ENCODE assay signal across 17 cellular contexts in genomic region chr5:154784856-154785255, GRCh38. TPM values are rescaled to one million over a fixed set of nuclear protein-coding genes. Genes with fewer than 3 reads are reported as not detected.
A peak's percentile ranks its signal among the peaks of the same experiment; 100 is the strongest.
DNase-seq lines count a peak whose midpoint lies in the region; ATAC-seq, FAIRE-seq and TF ChIP-seq lines count a peak whose summit lies in the region.
"Had no signal": no experiment of that assay in that cellular context is flagged by ENCODE, and none has a peak within 500 bp of the region (broad histone marks: within the 10 kb centered on the region; RNA-seq: fewer than 3 reads in every experiment).

No MANE protein-coding gene starts in this region.

- no peaks in the 10 kb centered on the region for H3K27me3 Mint-ChIP-seq in activated CD4-positive, alpha-beta T cell treated with anti-CD3 and anti-CD28 coated beads, Interleukin-2, amount 10 ng/mL, durations not matched to agents 24 days and 14 days

- no peaks in the 10 kb centered on the region for H3K9me3 ChIP-seq in K562 (replicated peaks; ENCODE audit: control insufficient read depth, insufficient read depth, low read depth, low read length)
- H3K9me3 ChIP-seq in neutrophil: no peaks in the 10 kb centered on the region
- H3K9me3 ChIP-seq in vagina: no peaks in the 10 kb centered on the region
- H3K9me3 ChIP-seq: SJSA1, thyroid gland had no signal

- H3K4me3 ChIP-seq in K562: no peak overlapping the region
- no peak overlapping the region for H3K4me3 ChIP-seq in neutrophil (ENCODE audit: low read depth in 1 of 2, low read length in 1 of 2)
- no peak overlapping the region for H3K4me3 ChIP-seq in brain microvascular endothelial cell (ENCODE audit: low read depth, low read length)
- H3K4me3 ChIP-seq in vagina: no peak overlapping the region
- H3K4me3 ChIP-seq: SJSA1, skin epidermis, thyroid gland had no signal

- no peak for TF ChIP-seq RAD21 in K562 (CRISPR knock-in tag; conservative IDR thresholded peaks at IDR 0.05 in 1 of 2, IDR thresholded peaks at IDR 0.05 in 1 of 2)

- H3K4me1 Mint-ChIP-seq in activated CD4-positive, alpha-beta T cell treated with anti-CD3 and anti-CD28 coated beads, Interleukin-2, amount 10 ng/mL, durations not matched to agents 24 days and 14 days: peaks cover 43% of the 10 kb centered on the region

- H3K4me2 ChIP-seq in K562 (ENCODE audit: insufficient read depth, low read length): no peak overlapping the region; the same call in 1 of the 2 replicates

- H2AFZ ChIP-seq in K562 (ENCODE audit: low read depth, low read length): no peak overlapping the region

- H3K4me1 ChIP-seq in K562 (replicated peaks in 1 of 2; ENCODE audit: control insufficient read depth in 2 of 2, insufficient read depth in 2 of 2, low read length in 2 of 2): peaks cover 35 to 64% of the 10 kb centered on the region in 2 experiments
- H3K4me1 ChIP-seq in neutrophil (ENCODE audit: control insufficient read depth in 1 of 2, insufficient read depth in 1 of 2, low read depth in 1 of 2, low read length in 1 of 2): peaks cover 19 to 21% of the 10 kb centered on the region in 2 experiments
- peaks cover 89% of the 10 kb centered on the region for H3K4me1 ChIP-seq in vagina
- H3K4me1 ChIP-seq: SJSA1 had no signal

- peak overlapping the region; percentile 64 for H3K27ac Mint-ChIP-seq in activated CD4-positive, alpha-beta T cell treated with anti-CD3 and anti-CD28 coated beads, Interleukin-2, amount 10 ng/mL, durations not matched to agents 24 days and 14 days

- H3K9me1 ChIP-seq in K562 (ENCODE audit: control insufficient read depth, insufficient read depth, low read length): peaks cover 9% of the 10 kb centered on the region

- FAIRE-seq in K562 (lab: Jason Lieb, UNC): no peak
- FAIRE-seq: A204.1 had no signal

- 82% methylated on average over 2 of the region's 2 CpGs for WGBS in K562 (ENCODE audit: insufficient coverage, low coverage, missing lambda C conversion rate)

- TF ChIP-seq CTCF in K562 (IDR thresholded peaks at IDR 0.05 in 2 of 3, conservative IDR thresholded peaks at IDR 0.05 in 1 of 3; ENCODE audit: insufficient read depth in 2 of 3, low read depth in 1 of 3, low read length in 3 of 3) (no peak), neutrophil (IDR thresholded peaks at IDR 0.05) (no peak), brain microvascular endothelial cell (IDR thresholded peaks at IDR 0.05; ENCODE audit: low read depth, low read length, missing control alignments) (no peak), vagina (IDR thresholded peaks at IDR 0.05) (no peak)

- POLR2A ChIA-PET in K562 (lab: Yijun Ruan, JAX): interaction anchor here (0.7 to 2.2 kb wide), 7 partner anchors 8 to 132 kb away, joined by 3 to 5 read pairs (median 3); no protein-coding TSS in a partner anchor

- ATAC-seq in K562: no peak
- ATAC-seq: HCT116 had no signal

- H3K79me2 ChIP-seq in K562 (ENCODE audit: control insufficient read depth, insufficient read depth, low read length): peaks cover 97% of the 10 kb centered on the region

- H3K9ac ChIP-seq in K562 (ENCODE audit: insufficient read depth in 1 of 2, low read depth in 2 of 2, low read length in 2 of 2): peak overlapping the region in 1 of 2 experiments; percentile 66; a peak in 1 of 4 replicates

- CTCF ChIA-PET in K562 (lab: Yijun Ruan, JAX; ENCODE audit: low intra/inter-chr PET ratio): no interaction called here

- H3K36me3 ChIP-seq in K562 (ENCODE audit: control insufficient read depth, insufficient read depth, low read length): peaks cover 62% of the 10 kb centered on the region; the same call in 2 of the 3 replicates
- no peaks in the 10 kb centered on the region for H3K36me3 ChIP-seq in neutrophil
- no peaks in the 10 kb centered on the region for H3K36me3 ChIP-seq in brain microvascular endothelial cell (replicated peaks)
- no peaks in the 10 kb centered on the region for H3K36me3 ChIP-seq in vagina
- H3K36me3 ChIP-seq: thyroid gland had no signal

- no peak overlapping the region for H3K4me3 Mint-ChIP-seq in activated CD4-positive, alpha-beta T cell treated with anti-CD3 and anti-CD28 coated beads, Interleukin-2, amount 10 ng/mL, durations not matched to agents 24 days and 14 days

- H3K27me3 ChIP-seq in K562 (ENCODE audit: control insufficient read depth in 2 of 2, insufficient read depth in 2 of 2, low read length in 2 of 2) (no peaks in the 10 kb centered on the region), neutrophil (no peaks in the 10 kb centered on the region), brain microvascular endothelial cell (replicated peaks) (no peaks in the 10 kb centered on the region), vagina (no peaks in the 10 kb centered on the region)
- H3K27me3 ChIP-seq: SJSA1, thyroid gland had no signal

- peak overlapping the region; percentile 52; the same call in 2 of the 3 replicates for H3K27ac ChIP-seq in K562 (ENCODE audit: extremely low read depth, low read depth, low read length)
- peak overlapping the region; percentile 16 for H3K27ac ChIP-seq in neutrophil
- no peak overlapping the region for H3K27ac ChIP-seq in brain microvascular endothelial cell
- no peak overlapping the region for H3K27ac ChIP-seq in vagina
- H3K27ac ChIP-seq: epithelial cell of prostate, HL-60, SJSA1 had no signal

- H3K36me3 Mint-ChIP-seq in activated CD4-positive, alpha-beta T cell treated with anti-CD3 and anti-CD28 coated beads, Interleukin-2, amount 10 ng/mL, durations not matched to agents 24 days and 14 days (ENCODE audit: low read depth): peaks cover 9% of the 10 kb centered on the region

- no TSS peak for BruUV-seq in K562 (replicated peaks; lab: Mats Ljungman, UMichigan)

- DNase-seq in activated CD4-positive, alpha-beta T cell treated with anti-CD3 and anti-CD28 coated beads, Interleukin-2, amount 10 ng/mL, durations not matched to agents 24 days and 14 days: no peak
- no peak for DNase-seq in activated CD4-positive, alpha-beta T cell treated with anti-CD3 and anti-CD28 coated beads for 48 hours
- DNase-seq in OCI-M1 (lab: John Stamatoyannopoulos, UW) (peak; percentile 12), K562 (ENCODE audit: extremely low read depth in 1 of 4, low spot score in 3 of 4) (no peak), brain microvascular endothelial cell (no peak), vagina (ENCODE audit: extremely low spot score in 2 of 2) (no peak), putamen (ENCODE audit: low spot score) (no peak)
- DNase-seq: activated effector memory CD4-positive, alpha-beta T cell treated with anti-CD3 and anti-CD28 coated beads, Interleukin-2, amount 50 U/mL, for 16 hours; NCI-H2081 treated with DMSO at 0.1 percent for 48 hours; thyroid gland had no signal

- in situ Hi-C loops in K562 (cut with MboI): no loop called here
- in situ Hi-C loops in brain microvascular endothelial cell (cut with HindIII; ENCODE audit: low pct_ligation_motif_present, low sequenced_read_pairs): no loop called here

- H3K9me3 Mint-ChIP-seq in activated CD4-positive, alpha-beta T cell treated with anti-CD3 and anti-CD28 coated beads, Interleukin-2, amount 10 ng/mL, durations not matched to agents 24 days and 14 days: no peaks in the 10 kb centered on the region

- peaks cover 70% of the 10 kb centered on the region for H4K20me1 ChIP-seq in K562 (replicated peaks; ENCODE audit: control insufficient read depth, insufficient read depth, low read length)

- intact Hi-C loops in activated CD4-positive, alpha-beta T cell treated with anti-CD3 and anti-CD28 coated beads, Interleukin-2, amount 10 ng/mL, durations not matched to agents 24 days and 14 days (cut with micrococcal nuclease): no loop called here
- intact Hi-C loops in K562 (cut with micrococcal nuclease): loop anchor here (10.0 kb wide), 1 partner anchor 130 kb away; no protein-coding TSS in a partner anchor
- intact Hi-C loops in vagina (cut with DNase I): no loop called here

- TF ChIP-seq EP300 in K562 (IDR thresholded peaks at IDR 0.05; ENCODE audit: low read length): no peak

- no peak for TF ChIP-seq POLR2A in K562 (conservative IDR thresholded peaks at IDR 0.05)
- no peak for TF ChIP-seq POLR2A in vagina (IDR thresholded peaks at IDR 0.05)

TF ChIP-seq in K562, 482 proteins besides CTCF, POLR2A, EP300 and RAD21:
- TF ChIP-seq ZNF143 (CRISPR knock-in tag; IDR thresholded peaks at IDR 0.05): no peak
- TF ChIP-seq KLF6 (CRISPR knock-in tag; IDR thresholded peaks at IDR 0.05; ENCODE audit: borderline replicate concordance): no peak
- 0 out of 2 replicates have a peak, but pooled peaks have one; percentile 17 for TF ChIP-seq SPI1 (IDR thresholded peaks at IDR 0.05; ENCODE audit: borderline replicate concordance, low read depth, low read length)
- TF ChIP-seq RNF2 (IDR thresholded peaks at IDR 0.05): no peak

RNA-seq across cellular contexts. Expression of gene LARP1, which starts 29.7 kb away (rescaled TPM):
- total RNA-seq in activated CD4-positive, alpha-beta T cell treated with anti-CD3 and anti-CD28 coated beads, Interleukin-2, amount 10 ng/mL, durations not matched to agents 24 days and 14 days: 331 and 348 TPM in 2 replicates
- total RNA-seq in K562 (2011; cell fraction: chromatin; rRNA removed; ENCODE audit: low replicate concordance): 329 and 371 TPM in 2 replicates
- total RNA-seq in K562 (2011; cell fraction: nucleolus; rRNA removed): 172 and 190 TPM in 2 replicates
- 207 and 246 TPM in 2 replicates for total RNA-seq in K562 (2011; cell fraction: nucleoplasm; rRNA removed)
- total RNA-seq in K562 (2014; rRNA removed) (80.4 and 108 TPM in 2 replicates), K562 (2014; rRNA removed; fragmentation: Illumina TruSeq; extraction: Trizol) (103 and 123 TPM in 2 replicates), K562 (2015; rRNA removed; fragmentation: Illumina TruSeq; extraction: Trizol) (92.0 and 99.1 TPM in 2 replicates), K562 (2021) (267 and 300 TPM in 2 replicates), vagina (98.0 TPM)
- polyA plus RNA-seq in K562 (2011; rRNA removed) (74.2 and 82.6 TPM in 2 replicates), K562 (2014; fragmentation: Illumina TruSeq; extraction: Trizol) (184 and 201 TPM in 2 replicates), K562 (2014; fragmentation: Nextera tagmentation; extraction: Ambion mirVana) (10 to 100 TPM; 22.6 to 54.7 TPM), K562 (2014; rRNA removed) (113 and 114 TPM in 2 replicates)
- 50.4 and 50.8 TPM in 2 replicates for polyA plus RNA-seq in K562 (2011; cell fraction: cytosol; rRNA removed)
- polyA plus RNA-seq in K562 (2011; cell fraction: nucleus; rRNA removed): 249 and 279 TPM in 2 replicates
- polyA plus RNA-seq in K562 (2012): 72.9 and 116 TPM in 2 replicates
- 95.4 and 99.1 TPM in 2 replicates for polyA minus RNA-seq in K562 (2011; rRNA and poly(A)+ RNA removed)
- polyA minus RNA-seq in K562 (2011; cell fraction: cytosol; rRNA and poly(A)+ RNA removed): 92.4 and 104 TPM in 2 replicates
- 77.0 and 118 TPM in 2 replicates for polyA minus RNA-seq in K562 (2011; cell fraction: nucleus; rRNA and poly(A)+ RNA removed)

Comparison
In these comparisons a context has a peak if more than half of its experiments do, and no peak if none do; other contexts are left out.
1. H3K27ac ChIP-seq: peak in K562 (single experiment) and neutrophil (single experiment); none in brain microvascular endothelial cell (single experiment) and vagina (single experiment).